Comparison of ENCODE assay signal across 18 cellular contexts in genomic region chr18:54737986-54738385, GRCh38.
DNase-seq lines count a peak whose midpoint lies in the region; TF ChIP-seq lines count a peak whose summit lies in the region.
"Had no signal": no experiment of that assay in that cellular context is flagged by ENCODE, and none has a peak within 500 bp of the region (broad histone marks: within the 10 kb centered on the region; RNA-seq: fewer than 3 reads in every experiment).

No MANE protein-coding gene starts in this region.

- H3K27me3 Mint-ChIP-seq in HFFc6 (ENCODE audit: insufficient read depth): no peaks in the 10 kb centered on the region; the same call in 1 of the 2 replicates

- DNase-seq in HFFc6 (peak; percentile 57), adipocyte (ENCODE audit: low read depth) (peak; percentile 54), fibroblast of pulmonary artery (ENCODE audit: low read depth) (peak; percentile 65), NCI-H1092 treated with DMSO at 0.1 percent for 48 hours (lab: John Stamatoyannopoulos, UW) (no peak), HT-29 (ENCODE audit: low spot score) (no peak), activated gamma-delta T cell treated with Interleukin-2 at 50 U/mL for 16 hours (no peak), NCI-H1436 (lab: John Stamatoyannopoulos, UW) (no peak)
- DNase-seq: activated CD4-positive, alpha-beta T cell treated with anti-CD3 and anti-CD28 coated beads, Interleukin-2, amount 50 U/mL, for 4 hours; activated T-cell treated with anti-CD3 and anti-CD28 coated beads, Interleukin-2, amount 50 U/mL, for 48 hours; anterior cingulate cortex; cortex of kidney; left ventricle myocardium inferior; NCI-H1930; NCI-H510A treated with DMSO at 0.1 percent for 48 hours; stimulated activated naive CD4-positive, alpha-beta T cell treated with Interleukin-2 at 50 U/mL for 16 hours; upper lobe of right lung had no signal

- H3K4me1 ChIP-seq in ACC112 (ENCODE audit: control insufficient read depth, insufficient read depth, low read length, unreplicated experiment) (peaks cover 73% of the 10 kb centered on the region), adipocyte (ENCODE audit: control insufficient read depth, insufficient read depth, low read length) (peaks cover 26% of the 10 kb centered on the region)
- H3K4me1 ChIP-seq: upper lobe of right lung had no signal

- no peaks in the 10 kb centered on the region for H3K27me3 ChIP-seq in ACC112 (ENCODE audit: insufficient read depth, low read length)
- no peaks in the 10 kb centered on the region for H3K27me3 ChIP-seq in adipocyte (replicated peaks; ENCODE audit: control insufficient read depth, insufficient read depth, low read length)
- H3K27me3 ChIP-seq: esophagus muscularis mucosa, upper lobe of right lung had no signal

- H3K9me3 ChIP-seq in adipocyte (ENCODE audit: control insufficient read depth, low read length): no peaks in the 10 kb centered on the region
- H3K9me3 ChIP-seq: esophagus muscularis mucosa, left ventricle myocardium inferior, upper lobe of right lung had no signal

- H3K4me1 Mint-ChIP-seq in HFFc6 (ENCODE audit: low read depth): peaks cover 80% of the 10 kb centered on the region

- H3K27ac ChIP-seq in ACC112 (ENCODE audit: low read depth, low read length): peak overlapping the region; percentile 93
- H3K27ac ChIP-seq: esophagus muscularis mucosa, left ventricle myocardium inferior, upper lobe of right lung had no signal

- no peaks in the 10 kb centered on the region for H3K36me3 ChIP-seq in ACC112 (ENCODE audit: insufficient read depth, low read length)
- H3K36me3 ChIP-seq in adipocyte (ENCODE audit: control insufficient read depth, insufficient read depth, low read length, severe bottlenecking): no peaks in the 10 kb centered on the region
- H3K36me3 ChIP-seq: esophagus muscularis mucosa, left ventricle myocardium inferior, upper lobe of right lung had no signal

- H3K4me3 ChIP-seq in ACC112 (ENCODE audit: low read depth, low read length) (no peak overlapping the region), adipocyte (ENCODE audit: low read length) (no peak overlapping the region), fibroblast of pulmonary artery (replicated peaks; ENCODE audit: low read depth, low read length) (no peak overlapping the region)
- H3K4me3 ChIP-seq: esophagus muscularis mucosa, left ventricle myocardium inferior, upper lobe of right lung had no signal

- H3K36me3 Mint-ChIP-seq in HFFc6 (ENCODE audit: low read depth): peaks cover 5% of the 10 kb centered on the region; the same call in 1 of the 2 replicates

- no peak overlapping the region for H2AFZ ChIP-seq in ACC112 (ENCODE audit: low read length, unreplicated experiment)

- no peak overlapping the region for H3K9ac ChIP-seq in adipocyte (ENCODE audit: low read length)

- H3K4me3 Mint-ChIP-seq in HFFc6: no peak overlapping the region; the same call in 1 of the 2 replicates

- TF ChIP-seq CTCF in HFFc6 (IDR thresholded peaks at IDR 0.05): no peak
- TF ChIP-seq CTCF in fibroblast of pulmonary artery (IDR thresholded peaks at IDR 0.05; ENCODE audit: low read length, missing control alignments): no peak

- H3K27ac Mint-ChIP-seq in HFFc6: no peak overlapping the region; the same call in 1 of the 2 replicates

- no peaks in the 10 kb centered on the region for H3K79me2 ChIP-seq in ACC112 (ENCODE audit: control insufficient read depth, insufficient read depth, low read length, unreplicated experiment)

- H3K9me3 Mint-ChIP-seq in HFFc6: peaks cover 4% of the 10 kb centered on the region; the same call in 1 of the 2 replicates

Comparison
In these comparisons a context has a peak if more than half of its experiments do, and no peak if none do; other contexts are left out.
1. DNase-seq: peak in HFFc6 (single experiment), adipocyte (single experiment) and fibroblast of pulmonary artery (single experiment); none in NCI-H1092 treated with DMSO at 0.1 percent for 48 hours (single experiment), HT-29 (single experiment), activated gamma-delta T cell treated with Interleukin-2 at 50 U/mL for 16 hours (single experiment) and NCI-H1436 (single experiment).